Comparison of ENCODE assay signal across 8 cellular contexts in the genomic region with DNA sequence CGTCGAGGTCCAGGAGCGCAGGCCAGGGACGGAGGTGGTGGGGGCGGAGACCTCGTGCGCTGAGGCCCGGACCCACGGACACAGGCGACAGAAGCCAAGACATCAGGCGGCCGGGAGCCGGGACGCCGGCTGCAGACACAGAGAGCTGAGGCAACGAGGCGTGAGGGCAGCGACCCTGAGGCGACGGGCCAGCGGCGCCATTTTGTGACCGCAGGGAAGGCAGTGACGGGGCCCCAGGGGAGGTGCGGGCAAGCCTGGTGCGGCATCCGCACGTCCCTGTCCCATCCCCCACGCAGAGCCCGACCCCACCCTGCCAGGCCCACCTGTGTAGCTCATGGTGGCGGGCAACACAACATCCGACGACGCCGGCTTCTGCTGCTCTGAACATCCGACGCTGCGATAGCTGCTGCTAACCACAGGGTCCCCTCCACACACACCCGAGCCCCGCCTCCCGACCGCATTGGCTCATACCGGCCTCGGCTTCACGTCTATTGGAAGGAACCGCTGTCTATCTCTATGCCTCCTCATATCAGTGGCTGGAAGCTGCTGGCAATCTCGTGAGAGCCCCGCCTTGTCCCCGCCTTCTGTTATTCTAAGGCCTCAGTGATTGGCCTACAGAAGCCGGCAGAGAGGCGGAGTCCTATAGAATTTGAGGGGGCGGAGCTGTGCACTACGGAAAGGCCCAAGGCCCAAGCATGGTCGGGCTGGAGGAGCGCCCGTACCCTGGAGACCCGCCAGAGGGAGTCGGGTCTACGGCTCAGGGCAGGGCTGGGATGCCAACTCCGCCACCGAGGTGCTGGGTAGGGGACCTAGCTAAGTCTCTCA. TPM values are rescaled to one million over a fixed set of nuclear protein-coding genes. Genes with fewer than 3 reads are reported as not detected.
DNase-seq lines count a peak whose midpoint lies in the region; FAIRE-seq and TF ChIP-seq lines count a peak whose summit lies in the region.

A gene with protein sequence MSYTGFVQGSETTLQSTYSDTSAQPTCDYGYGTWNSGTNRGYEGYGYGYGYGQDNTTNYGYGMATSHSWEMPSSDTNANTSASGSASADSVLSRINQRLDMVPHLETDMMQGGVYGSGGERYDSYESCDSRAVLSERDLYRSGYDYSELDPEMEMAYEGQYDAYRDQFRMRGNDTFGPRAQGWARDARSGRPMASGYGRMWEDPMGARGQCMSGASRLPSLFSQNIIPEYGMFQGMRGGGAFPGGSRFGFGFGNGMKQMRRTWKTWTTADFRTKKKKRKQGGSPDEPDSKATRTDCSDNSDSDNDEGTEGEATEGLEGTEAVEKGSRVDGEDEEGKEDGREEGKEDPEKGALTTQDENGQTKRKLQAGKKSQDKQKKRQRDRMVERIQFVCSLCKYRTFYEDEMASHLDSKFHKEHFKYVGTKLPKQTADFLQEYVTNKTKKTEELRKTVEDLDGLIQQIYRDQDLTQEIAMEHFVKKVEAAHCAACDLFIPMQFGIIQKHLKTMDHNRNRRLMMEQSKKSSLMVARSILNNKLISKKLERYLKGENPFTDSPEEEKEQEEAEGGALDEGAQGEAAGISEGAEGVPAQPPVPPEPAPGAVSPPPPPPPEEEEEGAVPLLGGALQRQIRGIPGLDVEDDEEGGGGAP (minus strand): TSS at position 401 of the 825 bp plus-strand sequence. CDS start 65 bp downstream, at position 336.

- H2BK15ac ChIP-seq in neuronal stem cell (ENCODE audit: low read length) = peak within 1 kb of the TSS; percentile 51

- peak within 1 kb of the TSS; percentile 99 for H3K4ac ChIP-seq in neuronal stem cell (ENCODE audit: low read length)

- H3K27ac ChIP-seq in SK-N-MC = peak within 1 kb of the TSS; percentile 86
- peak within 1 kb of the TSS; percentile 57 for H3K27ac ChIP-seq in neuronal stem cell (replicated peaks; ENCODE audit: low read length)

- H2AFZ ChIP-seq in neuronal stem cell (ENCODE audit: low read length) = peak within 1 kb of the TSS; percentile 85

- no CpG with 5 or more reads among the region's 61 CpGs for WGBS in neuronal stem cell (ENCODE audit: extremely low coverage in 2 of 2, insufficient read length in 2 of 2, insufficient replicate concordance in 1 of 2), 2 donors

- peak within 1 kb of the TSS; percentile 100 for H3K18ac ChIP-seq in neuronal stem cell (ENCODE audit: low read length)

- H3K4me3 Mint-ChIP-seq in HFFc6 = peak within 1 kb of the TSS; percentile 98
- H3K4me3 Mint-ChIP-seq in activated naive CD4-positive, alpha-beta T cell treated with anti-CD3 and anti-CD28 coated beads, Interleukin-2, amount 10 ng/mL, durations not matched to agents 7 days and 5 days = peak within 1 kb of the TSS; percentile 99

- FAIRE-seq in frontal cortex (lab: Jason Lieb, UNC) = peak; percentile 95

- peak within 1 kb of the TSS; percentile 90 for H4K91ac ChIP-seq in neuronal stem cell (ENCODE audit: low read depth, low read length, poor library complexity)

- H3K9me3 Mint-ChIP-seq in HFFc6 = no peaks in the 10 kb centered on the region; the same call in 1 of the 2 replicates
- H3K9me3 Mint-ChIP-seq in activated naive CD4-positive, alpha-beta T cell treated with anti-CD3 and anti-CD28 coated beads, Interleukin-2, amount 10 ng/mL, durations not matched to agents 7 days and 5 days = peaks cover 3% of the 10 kb centered on the region

- peak within 1 kb of the TSS; percentile 99 for H3K27ac Mint-ChIP-seq in HFFc6
- peak within 1 kb of the TSS; percentile 98 for H3K27ac Mint-ChIP-seq in activated naive CD4-positive, alpha-beta T cell treated with anti-CD3 and anti-CD28 coated beads, Interleukin-2, amount 10 ng/mL, durations not matched to agents 7 days and 5 days

- H3K36me3 ChIP-seq in SK-N-MC (ENCODE audit: insufficient read depth, low read length) (peaks cover 42% of the 10 kb centered on the region), neuronal stem cell (replicated peaks in 1 of 2; ENCODE audit: control insufficient read depth in 2 of 2, insufficient read depth in 2 of 2, low read length in 2 of 2) (peaks cover 16 to 57% of the 10 kb centered on the region in 2 donors)

- H3K9ac ChIP-seq in SK-N-MC (ENCODE audit: insufficient read length) (peak within 1 kb of the TSS; percentile 97), neuronal stem cell (ENCODE audit: low read depth, low read length, poor library complexity) (peak within 1 kb of the TSS; percentile 100)

- peak within 1 kb of the TSS; percentile 100 for H2BK5ac ChIP-seq in neuronal stem cell (ENCODE audit: low read length)

- H3K14ac ChIP-seq in neuronal stem cell (ENCODE audit: low read length) = peak within 1 kb of the TSS; percentile 92

- TF ChIP-seq CTCF in HFFc6 (IDR thresholded peaks at IDR 0.05) (peak; percentile 79), NB4 (IDR thresholded peaks at IDR 0.05; ENCODE audit: low read depth, low read length) (peak; percentile 67), subcutaneous adipose tissue (IDR thresholded peaks at IDR 0.05; ENCODE audit: low read depth) (no peak)

- H3K4me3 ChIP-seq in GM08714 (ENCODE audit: low read length) (peak within 1 kb of the TSS; percentile 93), NB4 (ENCODE audit: low read depth, low read length) (peak within 1 kb of the TSS; percentile 97), SK-N-MC (peak within 1 kb of the TSS; percentile 99), neuronal stem cell (ENCODE audit: low read length in 2 of 2) (peak within 1 kb of the TSS; percentile 89 to 97)

- peak within 1 kb of the TSS; percentile 75 for H4K8ac ChIP-seq in neuronal stem cell (ENCODE audit: low read depth, low read length)

- H3K36me3 Mint-ChIP-seq in HFFc6 (ENCODE audit: low read depth) = peaks cover 32% of the 10 kb centered on the region
- H3K36me3 Mint-ChIP-seq in activated naive CD4-positive, alpha-beta T cell treated with anti-CD3 and anti-CD28 coated beads, Interleukin-2, amount 10 ng/mL, durations not matched to agents 7 days and 5 days = peaks cover 32% of the 10 kb centered on the region

- H3K27me3 Mint-ChIP-seq in HFFc6 (ENCODE audit: insufficient read depth) = peaks cover 6% of the 10 kb centered on the region
- H3K27me3 Mint-ChIP-seq in activated naive CD4-positive, alpha-beta T cell treated with anti-CD3 and anti-CD28 coated beads, Interleukin-2, amount 10 ng/mL, durations not matched to agents 7 days and 5 days = peaks cover 4% of the 10 kb centered on the region

- peak; percentile 84 for TF ChIP-seq POLR2A in NB4 (IDR thresholded peaks at IDR 0.05; ENCODE audit: extremely low read depth, insufficient read length)

- peaks cover 6% of the 10 kb centered on the region; the same call in 1 of the 2 replicates for H3K9me3 ChIP-seq in SK-N-MC (ENCODE audit: low read depth, low read length)
- H3K9me3 ChIP-seq in neuronal stem cell (replicated peaks in 1 of 2; ENCODE audit: control insufficient read depth in 2 of 2, insufficient read depth in 1 of 2, low read depth in 1 of 2, low read length in 2 of 2) = peaks cover 7 to 13% of the 10 kb centered on the region in 2 donors

- peak within 1 kb of the TSS; percentile 99 for H3K23ac ChIP-seq in neuronal stem cell (ENCODE audit: low read depth, low read length, poor library complexity)

- peak within 1 kb of the TSS; percentile 75 for H3K4me2 ChIP-seq in neuronal stem cell (ENCODE audit: insufficient read depth, low read length, poor library complexity, severe bottlenecking)

- H3K4me1 Mint-ChIP-seq in HFFc6 (ENCODE audit: low read depth) = peaks cover 36% of the 10 kb centered on the region
- peaks cover 34% of the 10 kb centered on the region for H3K4me1 Mint-ChIP-seq in activated naive CD4-positive, alpha-beta T cell treated with anti-CD3 and anti-CD28 coated beads, Interleukin-2, amount 10 ng/mL, durations not matched to agents 7 days and 5 days

- H2AK5ac ChIP-seq in neuronal stem cell (ENCODE audit: low read depth, low read length) = peak within 1 kb of the TSS; percentile 97

- peak within 1 kb of the TSS; percentile 99 for H2BK120ac ChIP-seq in neuronal stem cell (ENCODE audit: low read depth, low read length)

- peaks cover 10% of the 10 kb centered on the region for H3K79me1 ChIP-seq in neuronal stem cell (ENCODE audit: low read depth, low read length)

- DNase-seq in HFFc6 = peak; percentile 100
- DNase-seq in NB4 (ENCODE audit: low read depth) = peak; percentile 99
- peak; percentile 98 for DNase-seq in SK-N-MC (ENCODE audit: low read depth, low spot score)
- DNase-seq in activated naive CD4-positive, alpha-beta T cell treated with anti-CD3 and anti-CD28 coated beads, Interleukin-2, amount 10 ng/mL, durations not matched to agents 7 days and 5 days = peak; percentile 100
- peak; percentile 97 to 98 for DNase-seq in frontal cortex (ENCODE audit: low spot score in 2 of 2)
- DNase-seq in neuronal stem cell (ENCODE audit: low spot score) = peak; percentile 99

- peak within 1 kb of the TSS; percentile 87 for H2BK12ac ChIP-seq in neuronal stem cell (ENCODE audit: low read length)

- H3K4me1 ChIP-seq in neuronal stem cell (ENCODE audit: control insufficient read depth in 2 of 2, insufficient read depth in 1 of 2, low read depth in 1 of 2, low read length in 2 of 2) = peaks cover 6 to 8% of the 10 kb centered on the region in 2 donors

- H3K27me3 ChIP-seq in neuronal stem cell (ENCODE audit: control insufficient read depth in 3 of 3, insufficient read depth in 3 of 3, low read depth in 1 of 3, low read length in 3 of 3) = no peaks in the 10 kb centered on the region

- CTCF ChIA-PET in activated naive CD4-positive, alpha-beta T cell treated with anti-CD3 and anti-CD28 coated beads, Interleukin-2, amount 10 ng/mL, durations not matched to agents 7 days and 5 days (lab: Charles Lee) = interaction anchor here (0.7 to 7.3 kb wide), 23 partner anchors 9 to 327 kb away, joined by 3 to 152 read pairs (median 5); a partner anchor contains a TSS

RNA-seq across cellular contexts. Expression of the gene that starts here (rescaled TPM):
- 10 to 100 TPM; 49.4 to 54.4 (median 52.0) TPM for total RNA-seq in HFFc6 (2021; fragmentation: NEBNext Ultra II Directional; extraction: Animal tissue kit (Norgen Biotek cat#: 25700))
- total RNA-seq in frontal cortex (65.2 TPM), subcutaneous adipose tissue (100 to 1,000 TPM in 1 of 4 donors, 10 to 100 TPM in 3; 56.3 to 188 (median 80.9) TPM)
- 180 TPM for polyA plus RNA-seq in neuronal stem cell (2013, experiment 1 of 2)
- polyA plus RNA-seq in neuronal stem cell (2013, experiment 2 of 2) = 175 TPM

Comparison
In these comparisons a context has a peak if more than half of its experiments do, and no peak if none do; other contexts are left out.
1. Peak in every context shown above with its lines: DNase-seq, H3K4me3 ChIP-seq and H3K27ac ChIP-seq.